22 cellular contexts compared by ENCODE assay signal in genomic region chrX:31717474-31717873, GRCh38.
"Had no signal": no experiment of that assay in that cellular context is flagged by ENCODE, and none has a peak within 500 bp of the region (broad histone marks: within the 10 kb centered on the region; RNA-seq: fewer than 3 reads in every experiment).

No MANE protein-coding gene starts in this region.

- H3K36me3 ChIP-seq: MG63 had no signal

- H3K4me2 ChIP-seq: SK-N-SH had no signal

- H3K9me3 Mint-ChIP-seq: T-cell; T-helper 1 cell treated with Interleukin-12 subunit alpha and Interleukin-12 subunit beta and Interleukin-4 antibody, amounts not matched to agents 30 μg/mL and 1 μg/mL, for 36 hours had no signal

- H3K9me3 ChIP-seq: MG63, SK-N-SH had no signal

- H3K27ac Mint-ChIP-seq: T-cell; T-helper 1 cell treated with Interleukin-12 subunit alpha and Interleukin-12 subunit beta and Interleukin-4 antibody, amounts not matched to agents 30 μg/mL and 1 μg/mL, for 36 hours had no signal

- H3K36me3 Mint-ChIP-seq: T-cell had no signal

- ATAC-seq: Panc1, PC-3, T-cell had no signal

- H3K4me1 Mint-ChIP-seq: T-cell had no signal

- H3K9ac ChIP-seq: SK-N-SH had no signal

- H3K27ac ChIP-seq: RWPE1 had no signal

- H3K27me3 ChIP-seq: MG63 had no signal

- H3K4me3 ChIP-seq: MG63 had no signal

- DNase-seq: Karpas-422; KG1; MG63; NCI-H1092; NCI-H1105 treated with DMSO at 0.1 percent for 48 hours; NCI-H1417 treated with DMSO at 0.1 percent for 48 hours; NCI-H146; NCI-H1694 treated with DMSO at 0.1 percent for 48 hours; NCI-H1930; NCI-H2107; NCI-H2227 treated with DMSO at 0.1 percent for 48 hours; NCI-H524; NCI-H526 treated with DMSO at 0.1 percent for 48 hours; NK-92 treated with Interleukin-12 subunit alpha and Interleukin-12 subunit beta, amount 100 ng/mL, for 24 hours; PC-3; SHP77; SK-N-SH; SW 1271; T-cell had no signal

- H3K4me3 Mint-ChIP-seq: T-cell; T-helper 1 cell treated with Interleukin-12 subunit alpha and Interleukin-12 subunit beta and Interleukin-4 antibody, amounts not matched to agents 30 μg/mL and 1 μg/mL, for 36 hours had no signal
